1 cellular context compared by ENCODE assay signal in genomic region chr19:10230155-10230903, GRCh38.
TF ChIP-seq lines count a peak whose summit lies in the region.

No MANE protein-coding gene starts in this region.

TF ChIP-seq in IMR-90, 13 proteins besides CTCF, POLR2A, EP300 and RAD21:
- TF ChIP-seq CHD1 (IDR thresholded peaks at IDR 0.05; ENCODE audit: low read depth, low read length) = no peak
- TF ChIP-seq RFX5 (IDR thresholded peaks at IDR 0.05; ENCODE audit: low read depth, low read length) = no peak
- TF ChIP-seq, protein P1, sequence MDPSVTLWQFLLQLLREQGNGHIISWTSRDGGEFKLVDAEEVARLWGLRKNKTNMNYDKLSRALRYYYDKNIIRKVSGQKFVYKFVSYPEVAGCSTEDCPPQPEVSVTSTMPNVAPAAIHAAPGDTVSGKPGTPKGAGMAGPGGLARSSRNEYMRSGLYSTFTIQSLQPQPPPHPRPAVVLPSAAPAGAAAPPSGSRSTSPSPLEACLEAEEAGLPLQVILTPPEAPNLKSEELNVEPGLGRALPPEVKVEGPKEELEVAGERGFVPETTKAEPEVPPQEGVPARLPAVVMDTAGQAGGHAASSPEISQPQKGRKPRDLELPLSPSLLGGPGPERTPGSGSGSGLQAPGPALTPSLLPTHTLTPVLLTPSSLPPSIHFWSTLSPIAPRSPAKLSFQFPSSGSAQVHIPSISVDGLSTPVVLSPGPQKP (IDR thresholded peaks at IDR 0.05; ENCODE audit: borderline replicate concordance, low read depth, low read length) = no peak
- 0 out of 2 replicates have a peak, but pooled peaks have one; percentile 7 for TF ChIP-seq FOS (IDR thresholded peaks at IDR 0.05; ENCODE audit: low read depth, low read length)
- 0 out of 2 replicates have a peak, but pooled peaks have one; percentile 6 for TF ChIP-seq BHLHE40 (IDR thresholded peaks at IDR 0.05; ENCODE audit: low read depth, low read length)
- TF ChIP-seq MAFK (IDR thresholded peaks at IDR 0.05; ENCODE audit: low read depth, low read length) = no peak
- TF ChIP-seq NFE2L2 (IDR thresholded peaks at IDR 0.05; ENCODE audit: low read depth, low read length) = no peak
- TF ChIP-seq MXI1 (IDR thresholded peaks at IDR 0.05; ENCODE audit: borderline replicate concordance, low read depth, low read length) = no peak
- peak; percentile 46; the same call in 1 of the 2 replicates for TF ChIP-seq MAZ (IDR thresholded peaks at IDR 0.05; ENCODE audit: borderline replicate concordance, low read depth, low read length)
- no peak for TF ChIP-seq RCOR1 (IDR thresholded peaks at IDR 0.05; ENCODE audit: insufficient replicate concordance, low read length)
